Comparison of ENCODE assay signal across 1 cellular context in the genomic region with DNA sequence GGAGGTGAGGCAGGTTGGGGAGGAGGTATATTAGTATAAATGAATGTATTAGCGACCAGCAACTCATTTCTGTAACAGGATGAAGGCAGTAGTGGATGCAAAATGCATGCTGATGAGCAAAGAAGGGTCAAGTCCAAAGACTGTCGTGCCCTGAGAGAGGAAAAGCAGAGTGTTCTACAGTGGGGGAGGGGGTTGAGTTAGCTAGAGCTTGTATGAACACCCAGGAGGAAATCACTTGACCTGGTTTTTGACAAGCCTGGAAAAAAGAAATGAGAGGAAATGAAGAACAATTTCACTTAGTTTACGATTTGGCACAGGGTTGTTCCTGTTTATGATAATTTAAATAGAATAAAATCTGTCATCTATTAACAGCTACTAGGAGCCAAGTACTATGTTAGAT.
A peak's percentile ranks its signal among the peaks of the same experiment; 100 is the strongest.
TF ChIP-seq lines count a peak whose summit lies in the region.

No MANE protein-coding gene starts in this region.

TF ChIP-seq in liver, 16 proteins besides CTCF, POLR2A, EP300 and RAD21:
- TF ChIP-seq, protein P1, sequence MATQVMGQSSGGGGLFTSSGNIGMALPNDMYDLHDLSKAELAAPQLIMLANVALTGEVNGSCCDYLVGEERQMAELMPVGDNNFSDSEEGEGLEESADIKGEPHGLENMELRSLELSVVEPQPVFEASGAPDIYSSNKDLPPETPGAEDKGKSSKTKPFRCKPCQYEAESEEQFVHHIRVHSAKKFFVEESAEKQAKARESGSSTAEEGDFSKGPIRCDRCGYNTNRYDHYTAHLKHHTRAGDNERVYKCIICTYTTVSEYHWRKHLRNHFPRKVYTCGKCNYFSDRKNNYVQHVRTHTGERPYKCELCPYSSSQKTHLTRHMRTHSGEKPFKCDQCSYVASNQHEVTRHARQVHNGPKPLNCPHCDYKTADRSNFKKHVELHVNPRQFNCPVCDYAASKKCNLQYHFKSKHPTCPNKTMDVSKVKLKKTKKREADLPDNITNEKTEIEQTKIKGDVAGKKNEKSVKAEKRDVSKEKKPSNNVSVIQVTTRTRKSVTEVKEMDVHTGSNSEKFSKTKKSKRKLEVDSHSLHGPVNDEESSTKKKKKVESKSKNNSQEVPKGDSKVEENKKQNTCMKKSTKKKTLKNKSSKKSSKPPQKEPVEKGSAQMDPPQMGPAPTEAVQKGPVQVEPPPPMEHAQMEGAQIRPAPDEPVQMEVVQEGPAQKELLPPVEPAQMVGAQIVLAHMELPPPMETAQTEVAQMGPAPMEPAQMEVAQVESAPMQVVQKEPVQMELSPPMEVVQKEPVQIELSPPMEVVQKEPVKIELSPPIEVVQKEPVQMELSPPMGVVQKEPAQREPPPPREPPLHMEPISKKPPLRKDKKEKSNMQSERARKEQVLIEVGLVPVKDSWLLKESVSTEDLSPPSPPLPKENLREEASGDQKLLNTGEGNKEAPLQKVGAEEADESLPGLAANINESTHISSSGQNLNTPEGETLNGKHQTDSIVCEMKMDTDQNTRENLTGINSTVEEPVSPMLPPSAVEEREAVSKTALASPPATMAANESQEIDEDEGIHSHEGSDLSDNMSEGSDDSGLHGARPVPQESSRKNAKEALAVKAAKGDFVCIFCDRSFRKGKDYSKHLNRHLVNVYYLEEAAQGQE (IDR thresholded peaks at IDR 0.05), result no peak
- TF ChIP-seq, protein P2, sequence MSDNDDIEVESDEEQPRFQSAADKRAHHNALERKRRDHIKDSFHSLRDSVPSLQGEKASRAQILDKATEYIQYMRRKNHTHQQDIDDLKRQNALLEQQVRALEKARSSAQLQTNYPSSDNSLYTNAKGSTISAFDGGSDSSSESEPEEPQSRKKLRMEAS (IDR thresholded peaks at IDR 0.05), result no peak
- TF ChIP-seq ATF3 (IDR thresholded peaks at IDR 0.05) (no peak), FOXA2 (IDR thresholded peaks at IDR 0.05) (no peak), GABPA (IDR thresholded peaks at IDR 0.05 in 1 of 2, conservative IDR thresholded peaks at IDR 0.05 in 1 of 2) (no peak), TAF1 (conservative IDR thresholded peaks at IDR 0.05) (no peak), SP1 (IDR thresholded peaks at IDR 0.05) (peak; percentile 10), RXRA (IDR thresholded peaks at IDR 0.05) (peak; percentile 6 to 11), EGR1 (IDR thresholded peaks at IDR 0.05; ENCODE audit: low read depth in 2 of 2) (no peak), YY1 (IDR thresholded peaks at IDR 0.05) (no peak), HNF4A (conservative IDR thresholded peaks at IDR 0.05) (no peak), HNF4G (IDR thresholded peaks at IDR 0.05) (no peak), FOXA1 (IDR thresholded peaks at IDR 0.05) (no peak), JUND (IDR thresholded peaks at IDR 0.05) (no peak), NR2F2 (IDR thresholded peaks at IDR 0.05) (peak; percentile 76)
- TF ChIP-seq, protein P3, sequence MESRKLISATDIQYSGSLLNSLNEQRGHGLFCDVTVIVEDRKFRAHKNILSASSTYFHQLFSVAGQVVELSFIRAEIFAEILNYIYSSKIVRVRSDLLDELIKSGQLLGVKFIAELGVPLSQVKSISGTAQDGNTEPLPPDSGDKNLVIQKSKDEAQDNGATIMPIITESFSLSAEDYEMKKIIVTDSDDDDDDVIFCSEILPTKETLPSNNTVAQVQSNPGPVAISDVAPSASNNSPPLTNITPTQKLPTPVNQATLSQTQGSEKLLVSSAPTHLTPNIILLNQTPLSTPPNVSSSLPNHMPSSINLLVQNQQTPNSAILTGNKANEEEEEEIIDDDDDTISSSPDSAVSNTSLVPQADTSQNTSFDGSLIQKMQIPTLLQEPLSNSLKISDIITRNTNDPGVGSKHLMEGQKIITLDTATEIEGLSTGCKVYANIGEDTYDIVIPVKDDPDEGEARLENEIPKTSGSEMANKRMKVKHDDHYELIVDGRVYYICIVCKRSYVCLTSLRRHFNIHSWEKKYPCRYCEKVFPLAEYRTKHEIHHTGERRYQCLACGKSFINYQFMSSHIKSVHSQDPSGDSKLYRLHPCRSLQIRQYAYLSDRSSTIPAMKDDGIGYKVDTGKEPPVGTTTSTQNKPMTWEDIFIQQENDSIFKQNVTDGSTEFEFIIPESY (IDR thresholded peaks at IDR 0.05), result no peak
